8 cellular contexts compared by ENCODE assay signal in the genomic region with DNA sequence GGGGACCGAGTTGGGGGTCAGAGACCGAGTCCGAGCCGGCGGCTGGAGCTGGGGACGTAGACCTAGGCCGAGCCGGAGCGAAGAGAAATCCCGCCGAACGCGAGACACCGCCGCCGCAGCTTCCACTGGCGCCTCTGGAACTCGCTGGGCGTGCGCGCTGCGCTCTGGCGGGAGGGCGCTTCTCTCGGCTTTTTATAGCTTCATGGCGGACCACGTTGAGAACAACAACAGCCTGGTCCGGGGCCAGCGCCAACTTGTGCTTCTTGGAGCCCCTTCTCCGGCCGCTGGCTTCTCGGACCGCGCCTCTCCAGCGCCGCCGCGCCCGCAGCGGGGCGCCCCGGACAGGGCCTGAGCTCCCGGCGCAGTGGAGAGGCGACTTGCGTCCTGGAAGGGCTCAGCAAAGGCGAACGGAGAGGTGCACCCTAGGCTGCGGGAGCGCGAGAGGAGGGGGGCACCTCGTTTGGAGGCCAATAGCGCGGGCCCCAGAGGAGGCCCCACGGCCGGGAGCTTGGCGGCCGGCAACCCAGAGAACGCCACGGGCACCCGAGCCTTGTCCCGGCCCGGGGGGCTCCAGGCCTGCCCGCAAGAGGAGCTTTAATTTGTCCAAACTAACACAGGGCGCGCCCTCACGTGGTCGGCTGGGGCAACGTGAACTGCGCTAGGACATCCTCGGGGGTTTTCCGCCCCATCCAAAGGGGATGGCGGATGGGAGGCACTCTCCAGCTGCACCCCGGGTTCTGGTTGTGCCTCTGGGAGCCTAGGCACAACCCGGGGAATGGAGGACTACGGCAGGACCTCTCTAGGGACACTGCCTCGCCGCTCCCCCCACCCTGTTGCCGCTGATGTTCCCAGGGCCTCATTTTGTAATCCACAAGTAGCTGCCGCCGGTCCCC. TPM values are rescaled to one million over a fixed set of nuclear protein-coding genes. Genes with fewer than 3 reads are reported as not detected.
DNase-seq lines count a peak whose midpoint lies in the region; ATAC-seq and TF ChIP-seq lines count a peak whose summit lies in the region.

No MANE protein-coding gene starts in this region.

- DNase-seq in GM12865 (ENCODE audit: low read depth): peak; percentile 87
- peak; percentile 74 for DNase-seq in NCI-H460 (ENCODE audit: extremely low read depth, low read depth)
- peak; percentile 94 for DNase-seq in activated CD4-positive, alpha-beta T cell treated with anti-CD3 and anti-CD28 coated beads, Interleukin-2, amount 50 U/mL, for 1 hour
- peak; percentile 67 for DNase-seq in dedifferentiated amniotic fluid mesenchymal stem cell (ENCODE audit: extremely low spot score)
- DNase-seq in stimulated activated CD4-positive, alpha-beta T cell treated with anti-CD3 and anti-CD28 coated beads, Interleukin-4, amount 100 ng/mL, for 24 hours: peak; percentile 92

- H3K27ac ChIP-seq in liver (ENCODE audit: low read depth in 1 of 2, low read length in 2 of 2): peak overlapping the region; percentile 77 to 78

- TF ChIP-seq CTCF in GM12865 (IDR thresholded peaks at IDR 0.05; ENCODE audit: insufficient read depth, low read depth, low read length, missing control alignments): peak; percentile 58
- peak; percentile 20 for TF ChIP-seq CTCF in liver (IDR thresholded peaks at IDR 0.05; ENCODE audit: low read depth, low read length, missing input control)

- H3K9ac ChIP-seq in liver (ENCODE audit: low read depth in 1 of 2, low read length in 2 of 2): peak overlapping the region in 1 of 2 donors; percentile 66

- TF ChIP-seq RAD21 in liver (IDR thresholded peaks at IDR 0.05): peak in 1 of 2 donors; percentile 46

- H3K4me1 ChIP-seq in liver (ENCODE audit: control insufficient read depth in 4 of 4, insufficient read depth in 4 of 4, low read length in 3 of 4): peaks cover 9 to 22% (median 19%) of the 10 kb centered on the region in 4 donors

- H3K27me3 ChIP-seq in liver (ENCODE audit: control insufficient read depth in 4 of 4, insufficient read depth in 4 of 4, low read length in 3 of 4): no peaks in the 10 kb centered on the region

- peak; percentile 30 for ATAC-seq in HG02970 (IDR thresholded peaks at IDR 0.05; ENCODE audit: low FRiP score, unreplicated experiment)
- ATAC-seq in GM18873 (IDR thresholded peaks at IDR 0.05; ENCODE audit: low FRiP score, unreplicated experiment): no peak

- H3K9me3 ChIP-seq in liver (ENCODE audit: control insufficient read depth in 4 of 4, low read length in 3 of 4): no peaks in the 10 kb centered on the region

- H3K4me3 ChIP-seq in GM12865 (ENCODE audit: low read depth, low read length) (peak overlapping the region; percentile 54), liver (ENCODE audit: low read depth in 1 of 3, low read length in 3 of 3) (peak overlapping the region; percentile 69 to 88 (median 76))

- WGBS in liver: under 1% methylated on average over 81 of the region's 81 CpGs

- H3K36me3 ChIP-seq in liver (ENCODE audit: control insufficient read depth in 4 of 4, insufficient read depth in 3 of 4, low read depth in 1 of 4, low read length in 3 of 4): no peaks in the 10 kb centered on the region

TF ChIP-seq in liver, 16 proteins besides CTCF, POLR2A, EP300 and RAD21:
- TF ChIP-seq, protein P1, sequence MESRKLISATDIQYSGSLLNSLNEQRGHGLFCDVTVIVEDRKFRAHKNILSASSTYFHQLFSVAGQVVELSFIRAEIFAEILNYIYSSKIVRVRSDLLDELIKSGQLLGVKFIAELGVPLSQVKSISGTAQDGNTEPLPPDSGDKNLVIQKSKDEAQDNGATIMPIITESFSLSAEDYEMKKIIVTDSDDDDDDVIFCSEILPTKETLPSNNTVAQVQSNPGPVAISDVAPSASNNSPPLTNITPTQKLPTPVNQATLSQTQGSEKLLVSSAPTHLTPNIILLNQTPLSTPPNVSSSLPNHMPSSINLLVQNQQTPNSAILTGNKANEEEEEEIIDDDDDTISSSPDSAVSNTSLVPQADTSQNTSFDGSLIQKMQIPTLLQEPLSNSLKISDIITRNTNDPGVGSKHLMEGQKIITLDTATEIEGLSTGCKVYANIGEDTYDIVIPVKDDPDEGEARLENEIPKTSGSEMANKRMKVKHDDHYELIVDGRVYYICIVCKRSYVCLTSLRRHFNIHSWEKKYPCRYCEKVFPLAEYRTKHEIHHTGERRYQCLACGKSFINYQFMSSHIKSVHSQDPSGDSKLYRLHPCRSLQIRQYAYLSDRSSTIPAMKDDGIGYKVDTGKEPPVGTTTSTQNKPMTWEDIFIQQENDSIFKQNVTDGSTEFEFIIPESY (IDR thresholded peaks at IDR 0.05): no peak
- TF ChIP-seq SP1 (IDR thresholded peaks at IDR 0.05): peak; percentile 71
- TF ChIP-seq, protein P2, sequence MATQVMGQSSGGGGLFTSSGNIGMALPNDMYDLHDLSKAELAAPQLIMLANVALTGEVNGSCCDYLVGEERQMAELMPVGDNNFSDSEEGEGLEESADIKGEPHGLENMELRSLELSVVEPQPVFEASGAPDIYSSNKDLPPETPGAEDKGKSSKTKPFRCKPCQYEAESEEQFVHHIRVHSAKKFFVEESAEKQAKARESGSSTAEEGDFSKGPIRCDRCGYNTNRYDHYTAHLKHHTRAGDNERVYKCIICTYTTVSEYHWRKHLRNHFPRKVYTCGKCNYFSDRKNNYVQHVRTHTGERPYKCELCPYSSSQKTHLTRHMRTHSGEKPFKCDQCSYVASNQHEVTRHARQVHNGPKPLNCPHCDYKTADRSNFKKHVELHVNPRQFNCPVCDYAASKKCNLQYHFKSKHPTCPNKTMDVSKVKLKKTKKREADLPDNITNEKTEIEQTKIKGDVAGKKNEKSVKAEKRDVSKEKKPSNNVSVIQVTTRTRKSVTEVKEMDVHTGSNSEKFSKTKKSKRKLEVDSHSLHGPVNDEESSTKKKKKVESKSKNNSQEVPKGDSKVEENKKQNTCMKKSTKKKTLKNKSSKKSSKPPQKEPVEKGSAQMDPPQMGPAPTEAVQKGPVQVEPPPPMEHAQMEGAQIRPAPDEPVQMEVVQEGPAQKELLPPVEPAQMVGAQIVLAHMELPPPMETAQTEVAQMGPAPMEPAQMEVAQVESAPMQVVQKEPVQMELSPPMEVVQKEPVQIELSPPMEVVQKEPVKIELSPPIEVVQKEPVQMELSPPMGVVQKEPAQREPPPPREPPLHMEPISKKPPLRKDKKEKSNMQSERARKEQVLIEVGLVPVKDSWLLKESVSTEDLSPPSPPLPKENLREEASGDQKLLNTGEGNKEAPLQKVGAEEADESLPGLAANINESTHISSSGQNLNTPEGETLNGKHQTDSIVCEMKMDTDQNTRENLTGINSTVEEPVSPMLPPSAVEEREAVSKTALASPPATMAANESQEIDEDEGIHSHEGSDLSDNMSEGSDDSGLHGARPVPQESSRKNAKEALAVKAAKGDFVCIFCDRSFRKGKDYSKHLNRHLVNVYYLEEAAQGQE (IDR thresholded peaks at IDR 0.05): peak; percentile 89
- TF ChIP-seq FOXA1 (IDR thresholded peaks at IDR 0.05): no peak
- TF ChIP-seq, protein P3, sequence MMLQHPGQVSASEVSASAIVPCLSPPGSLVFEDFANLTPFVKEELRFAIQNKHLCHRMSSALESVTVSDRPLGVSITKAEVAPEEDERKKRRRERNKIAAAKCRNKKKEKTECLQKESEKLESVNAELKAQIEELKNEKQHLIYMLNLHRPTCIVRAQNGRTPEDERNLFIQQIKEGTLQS (IDR thresholded peaks at IDR 0.05): no peak
- peak; percentile 45 for TF ChIP-seq YY1 (IDR thresholded peaks at IDR 0.05)

RNA-seq across cellular contexts. Expression of a gene that starts 37.7 kb away (rescaled TPM):
- 18.3 and 21.0 TPM in 2 replicates for total RNA-seq in NCI-H460 (2014; rRNA removed; shearing (Covaris generic))
- 16.5 and 23.8 TPM in 2 replicates for polyA plus RNA-seq in NCI-H460 (2014; cell fraction: nucleus; rRNA removed)
- total RNA-seq in liver: 10 to 100 TPM; 13.7 to 18.2 TPM
- polyA plus RNA-seq in liver: 10 to 100 TPM; 15.3 to 15.4 TPM
